In genomic region chr14:99460793-99461192, GRCh38 we compare ENCODE assay signal across 20 cellular contexts. TPM values are rescaled to one million over a fixed set of nuclear protein-coding genes. Genes with fewer than 3 reads are reported as not detected.
A peak's percentile ranks its signal among the peaks of the same experiment; 100 is the strongest.
DNase-seq lines count a peak whose midpoint lies in the region; ATAC-seq and TF ChIP-seq lines count a peak whose summit lies in the region.
"Had no signal": no experiment of that assay in that cellular context is flagged by ENCODE, and none has a peak within 500 bp of the region (broad histone marks: within the 10 kb centered on the region; RNA-seq: fewer than 3 reads in every experiment).

No MANE protein-coding gene starts in this region.

- peak; percentile 11 for DNase-seq in NCI-H2171 treated with DMSO at 0.1 percent for 48 hours (lab: John Stamatoyannopoulos, UW)
- DNase-seq in NCI-H2171 (lab: John Stamatoyannopoulos, UW) = no peak
- peak; percentile 41 for DNase-seq in WERI-Rb-1
- peak; percentile 54 to 71 for DNase-seq in erythroblast (lab: John Stamatoyannopoulos, UW)
- DNase-seq in osteoblast (ENCODE audit: insufficient read length, low spot score, missing footprints) = no peak
- no peak for DNase-seq in T-helper 2 cell
- DNase-seq in GM19240 (ENCODE audit: insufficient read length, low spot score) = no peak
- DNase-seq: activated CD4-positive, alpha-beta memory T cell treated with anti-CD3 and anti-CD28 coated beads for 36 hours; activated naive CD8-positive, alpha-beta T cell treated with anti-CD3 and anti-CD28 coated beads, Interleukin-2, amount 10 ng/mL, durations not matched to agents 7 days and 5 days; activated T-cell treated with anti-CD3 and anti-CD28 coated beads, Interleukin-2, amount 50 U/mL, for 48 hours; BE2C; Calu3; heart left ventricle; HFFc6; NCI-H146; NCI-H345; testis had no signal

- peaks cover 6% of the 10 kb centered on the region for H3K4me1 ChIP-seq in osteoblast (ENCODE audit: insufficient read depth, low read length)
- H3K4me1 ChIP-seq: BE2C, heart left ventricle, testis had no signal

- TF ChIP-seq CTCF in WERI-Rb-1 (IDR thresholded peaks at IDR 0.05; ENCODE audit: low read depth, low read length) (peak; percentile 25; the same call in 1 of the 2 replicates), osteoblast (IDR thresholded peaks at IDR 0.05; ENCODE audit: extremely low read depth, low read depth, low read length) (no peak)

- no peaks in the 10 kb centered on the region for H3K9me3 ChIP-seq in WERI-Rb-1 (ENCODE audit: severe bottlenecking)
- H3K9me3 ChIP-seq in osteoblast (ENCODE audit: low read depth, low read length) = no peaks in the 10 kb centered on the region
- H3K9me3 ChIP-seq: BE2C, heart left ventricle, testis had no signal

- no peak overlapping the region for H3K4me3 ChIP-seq in WERI-Rb-1 (ENCODE audit: low read depth, low read length)
- no peak overlapping the region for H3K4me3 ChIP-seq in osteoblast (ENCODE audit: insufficient read depth, low read length)
- H3K4me3 ChIP-seq: heart left ventricle, testis had no signal

- no peak for TF ChIP-seq POLR2A in erythroblast (IDR thresholded peaks at IDR 0.05; ENCODE audit: low read length)

- H3K79me2 ChIP-seq in osteoblast (ENCODE audit: insufficient read depth, low read length) = peaks cover 7% of the 10 kb centered on the region

- ATAC-seq in HG03342 (IDR thresholded peaks at IDR 0.05; ENCODE audit: unreplicated experiment) = no peak
- ATAC-seq: heart left ventricle had no signal

- H3K36me3 ChIP-seq in WERI-Rb-1 (peaks cover 55% of the 10 kb centered on the region), osteoblast (ENCODE audit: insufficient read depth, low read length) (peaks cover 45% of the 10 kb centered on the region)

- no peaks in the 10 kb centered on the region for H4K20me1 ChIP-seq in osteoblast (ENCODE audit: insufficient read depth, low read length)

- H3K27me3 ChIP-seq in WERI-Rb-1 (ENCODE audit: insufficient read depth, low read depth, severe bottlenecking) (no peaks in the 10 kb centered on the region), osteoblast (ENCODE audit: insufficient read depth, low read length) (no peaks in the 10 kb centered on the region)
- H3K27me3 ChIP-seq: BE2C, heart left ventricle, testis had no signal

- H3K27ac ChIP-seq in WERI-Rb-1 (no peak overlapping the region), osteoblast (ENCODE audit: low read depth, low read length) (peak overlapping the region; percentile 11)
- H3K27ac ChIP-seq: 22Rv1, heart left ventricle, RWPE1, testis had no signal

- no peak overlapping the region for H3K4me2 ChIP-seq in osteoblast (ENCODE audit: insufficient read depth, low read length)

- H2AFZ ChIP-seq in osteoblast (ENCODE audit: low read length) = no peak overlapping the region

RNA-seq across cellular contexts. Expression of gene SETD3, which starts 19.9 kb away (rescaled TPM):
- total RNA-seq in osteoblast = 58.6 and 65.1 TPM in 2 replicates

RNA-seq across cellular contexts. Expression of gene CCNK, which starts 20.4 kb away (rescaled TPM):
- 28.6 and 35.4 TPM in 2 replicates for total RNA-seq in osteoblast

Comparison
In these comparisons a context has a peak if more than half of its experiments do, and no peak if none do; other contexts are left out.
1. DNase-seq: peak in NCI-H2171 treated with DMSO at 0.1 percent for 48 hours (single experiment), WERI-Rb-1 (single experiment) and erythroblast (2 of 2); none in NCI-H2171 (single experiment), osteoblast (single experiment), T-helper 2 cell (0 of 5) and GM19240 (single experiment).